11 cellular contexts compared by ENCODE assay signal in genomic region chr6:113626470-113626869, GRCh38.
DNase-seq lines count a peak whose midpoint lies in the region; ATAC-seq and FAIRE-seq lines count a peak whose summit lies in the region.
"Had no signal": no experiment of that assay in that cellular context is flagged by ENCODE, and none has a peak within 500 bp of the region (broad histone marks: within the 10 kb centered on the region; RNA-seq: fewer than 3 reads in every experiment).

No MANE protein-coding gene starts in this region.

- ATAC-seq in HG02759 (IDR thresholded peaks at IDR 0.05; ENCODE audit: unreplicated experiment) (peak; percentile 38), HG03521 (IDR thresholded peaks at IDR 0.05; ENCODE audit: unreplicated experiment) (peak; percentile 21)
- ATAC-seq: body of pancreas had no signal

- DNase-seq in DMS53 (lab: John Stamatoyannopoulos, UW) = peak; percentile 73
- no peak for DNase-seq in GM19239 (ENCODE audit: insufficient read length, low spot score)
- DNase-seq in cortex of kidney (lab: John Stamatoyannopoulos, UW) = no peak
- DNase-seq in HCEC 1CT = no peak
- DNase-seq in NCI-H748 (lab: John Stamatoyannopoulos, UW; ENCODE audit: unreplicated experiment) = no peak
- no peak for DNase-seq in EL
- DNase-seq: activated T-cell treated with anti-CD3 and anti-CD28 coated beads, Interleukin-2, amount 50 U/mL, for 4 hours; body of pancreas; stimulated activated naive CD4-positive, alpha-beta T cell treated with Interleukin-2 at 50 U/mL for 16 hours had no signal

- peak; percentile 97 for FAIRE-seq in GM19239 (lab: Jason Lieb, UNC)
